In genomic region chr10:77801474-77802238, GRCh38 we compare ENCODE assay signal across 8 cellular contexts.
DNase-seq lines count a peak whose midpoint lies in the region; ATAC-seq lines count a peak whose summit lies in the region.

No MANE protein-coding gene starts in this region.

- H3K4me3 Mint-ChIP-seq in T-cell, result no peak overlapping the region
- peak overlapping the region; percentile 0 to 51 for H3K4me3 Mint-ChIP-seq in effector memory CD8-positive, alpha-beta T cell

- peak; percentile 27 to 36 (median 32) for DNase-seq in stimulated activated CD4-positive, alpha-beta T cell treated with anti-CD3 and anti-CD28 coated beads, Interleukin-12 subunit alpha, Interleukin-12 subunit beta, amount 100 ng/mL, for 48 hours (ENCODE audit: low read depth in 2 of 3, low spot score in 1 of 3)
- DNase-seq in stimulated activated CD4-positive, alpha-beta T cell treated with anti-CD3 and anti-CD28 coated beads, Interleukin-12 subunit alpha, Interleukin-12 subunit beta, amount 100 ng/mL, for 4 hours, result no peak
- DNase-seq in T-cell (peak in 29 of 34 experiments; percentile 7 to 51 (median 25)), NAMALWA (ENCODE audit: low spot score) (no peak), SK-N-DZ (ENCODE audit: low spot score) (no peak), pons (ENCODE audit: low spot score) (no peak)
- peak; percentile 18 to 57 (median 55) for DNase-seq in effector memory CD8-positive, alpha-beta T cell
- peak; percentile 57 for DNase-seq in stimulated activated naive CD8-positive, alpha-beta T cell treated with anti-CD3 and anti-CD28 coated beads, Interleukin-15, Interleukin-2, amounts not matched to agents 100 U/mL and 50 U/mL, for 24 hours

- peaks cover 0 to 5% of the 10 kb centered on the region in 2 donors for H3K27me3 Mint-ChIP-seq in T-cell
- H3K27me3 Mint-ChIP-seq in effector memory CD8-positive, alpha-beta T cell, result no peaks in the 10 kb centered on the region

- H3K36me3 Mint-ChIP-seq in T-cell, result no peaks in the 10 kb centered on the region
- H3K36me3 Mint-ChIP-seq in effector memory CD8-positive, alpha-beta T cell (ENCODE audit: insufficient read depth), result peaks cover 33% of the 10 kb centered on the region

- H3K9me3 Mint-ChIP-seq in T-cell, result no peaks in the 10 kb centered on the region
- no peaks in the 10 kb centered on the region for H3K9me3 Mint-ChIP-seq in effector memory CD8-positive, alpha-beta T cell

- POLR2A ChIA-PET in T-cell (lab: Charles Lee), result no interaction called here

- peak overlapping the region; percentile 62 to 86 for H3K27ac Mint-ChIP-seq in T-cell
- H3K27ac Mint-ChIP-seq in effector memory CD8-positive, alpha-beta T cell, result peak overlapping the region; percentile 72 to 94

- CTCF ChIA-PET in T-cell (lab: Charles Lee), result no interaction called here

- peak; percentile 51 to 81 (median 68) for ATAC-seq in T-cell (replicated peaks in 1 of 4)
- peak; percentile 74 for ATAC-seq in effector memory CD8-positive, alpha-beta T cell (replicated peaks)
- ATAC-seq in stimulated activated naive CD8-positive, alpha-beta T cell treated with anti-CD3 and anti-CD28 coated beads, Interleukin-15, Interleukin-2, amounts not matched to agents 100 U/mL and 50 U/mL, for 24 hours, result peak; percentile 91

- peaks cover 14 to 33% (median 16%) of the 10 kb centered on the region in 3 donors for H3K4me1 Mint-ChIP-seq in T-cell
- H3K4me1 Mint-ChIP-seq in effector memory CD8-positive, alpha-beta T cell (ENCODE audit: low read depth in 2 of 2), result peaks cover 17 to 36% of the 10 kb centered on the region in 2 donors

Comparison
In these comparisons a context has a peak if more than half of its experiments do, and no peak if none do; other contexts are left out.
1. DNase-seq: peak in stimulated activated CD4-positive, alpha-beta T cell treated with anti-CD3 and anti-CD28 coated beads, Interleukin-12 subunit alpha, Interleukin-12 subunit beta, amount 100 ng/mL, for 48 hours (3 of 3), T-cell (29 of 34), effector memory CD8-positive, alpha-beta T cell (3 of 3) and stimulated activated naive CD8-positive, alpha-beta T cell treated with anti-CD3 and anti-CD28 coated beads, Interleukin-15, Interleukin-2, amounts not matched to agents 100 U/mL and 50 U/mL, for 24 hours (single experiment); none in stimulated activated CD4-positive, alpha-beta T cell treated with anti-CD3 and anti-CD28 coated beads, Interleukin-12 subunit alpha, Interleukin-12 subunit beta, amount 100 ng/mL, for 4 hours (single experiment), NAMALWA (single experiment), SK-N-DZ (single experiment) and pons (single experiment).
2. H3K4me3 Mint-ChIP-seq: peak in effector memory CD8-positive, alpha-beta T cell (2 of 2); none in T-cell (0 of 3).
3. Peak in every context shown above with its lines, with median percentiles within 50 percentile points of each other: ATAC-seq.